ENCODE assay signal across 8 cellular contexts in the genomic region with DNA sequence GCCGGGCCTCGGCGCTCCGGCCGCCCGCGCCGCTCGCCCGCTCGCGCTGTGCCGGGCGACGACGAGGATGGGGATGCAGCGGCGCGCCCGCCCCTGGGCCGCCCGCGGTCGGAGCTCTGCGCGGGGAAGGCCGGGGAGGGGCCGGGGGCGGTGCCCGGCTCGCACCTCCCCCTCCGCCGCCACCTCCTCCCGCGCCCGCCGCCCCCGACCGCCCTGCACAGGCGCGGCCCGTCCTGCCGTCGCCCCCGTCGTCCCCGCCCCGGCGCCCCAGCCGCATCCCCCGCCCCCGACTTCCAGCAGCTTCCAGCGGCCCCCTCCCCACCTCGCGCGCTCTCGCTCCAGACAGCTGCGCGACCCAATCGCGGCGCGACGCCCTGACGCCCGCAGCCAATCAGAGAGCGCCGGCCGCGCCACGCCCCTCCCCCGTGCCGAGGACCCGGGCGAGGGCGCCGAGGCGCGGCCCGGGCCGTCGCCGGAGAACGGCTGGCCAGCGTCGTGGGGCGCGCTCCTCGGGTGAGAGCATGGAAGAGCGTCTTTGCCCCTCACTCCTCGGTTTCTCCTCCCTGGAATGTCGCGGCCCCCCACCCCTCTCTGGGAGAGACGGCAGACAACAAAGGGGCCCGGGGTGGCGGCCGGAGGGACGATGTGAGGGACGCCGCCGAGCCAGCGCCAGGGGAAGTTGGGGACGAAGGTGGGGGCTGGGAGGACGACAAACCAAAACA. TPM values are rescaled to one million over a fixed set of nuclear protein-coding genes. Genes with fewer than 3 reads are reported as not detected.
DNase-seq lines count a peak whose midpoint lies in the region; ATAC-seq, FAIRE-seq and TF ChIP-seq lines count a peak whose summit lies in the region.

MBOAT2 (minus strand) TSS at position 69 of the 722 bp plus-strand sequence. CDS start 70 bp downstream, outside the sequence.

- peaks cover 4% of the 10 kb centered on the region for H3K27me3 Mint-ChIP-seq in IgD-negative memory B cell
- peaks cover 0 to 18% (median 4%) of the 10 kb centered on the region in 5 donors for H3K27me3 Mint-ChIP-seq in naive thymus-derived CD4-positive, alpha-beta T cell

- TF ChIP-seq CTCF in D721Med (IDR thresholded peaks at IDR 0.05; ENCODE audit: insufficient read depth, missing control alignments) (no peak), Peyer's patch (IDR thresholded peaks at IDR 0.05) (no peak), fibroblast of lung (conservative IDR thresholded peaks at IDR 0.05 in 1 of 2, IDR thresholded peaks at IDR 0.05 in 1 of 2; ENCODE audit: low read depth in 1 of 2, low read length in 2 of 2) (no peak)

- no peaks in the 10 kb centered on the region for H3K27me3 ChIP-seq in Peyer's patch
- H3K27me3 ChIP-seq in fibroblast of lung (ENCODE audit: control insufficient read depth, insufficient read depth, low read length): no peaks in the 10 kb centered on the region
- peaks cover 0 to 3% of the 10 kb centered on the region in 2 donors for H3K27me3 ChIP-seq in naive thymus-derived CD4-positive, alpha-beta T cell (ENCODE audit: control insufficient read depth in 2 of 2, insufficient read depth in 2 of 2, low read length in 2 of 2)

- H3K9me3 ChIP-seq in Peyer's patch: no peaks in the 10 kb centered on the region
- H3K9me3 ChIP-seq in fibroblast of lung (ENCODE audit: control insufficient read depth, insufficient read depth, low read depth, low read length): no peaks in the 10 kb centered on the region
- H3K9me3 ChIP-seq in naive thymus-derived CD4-positive, alpha-beta T cell (ENCODE audit: control insufficient read depth in 2 of 3, low read length in 3 of 3): no peaks in the 10 kb centered on the region

- ATAC-seq in GM21526 (IDR thresholded peaks at IDR 0.05; ENCODE audit: low FRiP score, unreplicated experiment): peak; percentile 93
- peak; percentile 92 for ATAC-seq in naive thymus-derived CD4-positive, alpha-beta T cell
- peak; percentile 95 for ATAC-seq in stimulated activated effector memory CD8-positive, alpha-beta T cell treated with anti-CD3 and anti-CD28 coated beads, Interleukin-12 subunit alpha, Interleukin-12 subunit beta, amount 100 ng/mL, for 72 hours

- H3K4me1 ChIP-seq in Peyer's patch (peaks cover 0 to 10% (median 4%) of the 10 kb centered on the region in 4 donors), fibroblast of lung (ENCODE audit: control insufficient read depth, extremely low read depth, insufficient read depth, low read length) (peaks cover 2% of the 10 kb centered on the region)
- H3K4me1 ChIP-seq in naive thymus-derived CD4-positive, alpha-beta T cell (ENCODE audit: control insufficient read depth in 2 of 2, insufficient read depth in 2 of 2, low read length in 2 of 2): peaks cover 0 to 3% of the 10 kb centered on the region in 2 donors

- peak within 1 kb of the TSS; percentile 58 to 87 (median 72) for H3K4me3 ChIP-seq in Peyer's patch
- peak within 1 kb of the TSS; percentile 77 to 86 (median 82) for H3K4me3 ChIP-seq in fibroblast of lung (replicated peaks in 1 of 4; ENCODE audit: control extremely low read depth in 1 of 4, insufficient read depth in 1 of 4, low read depth in 3 of 4, low read length in 4 of 4)
- H3K4me3 ChIP-seq in naive thymus-derived CD4-positive, alpha-beta T cell (ENCODE audit: low read length): peak within 1 kb of the TSS; percentile 60

- POLR2A ChIA-PET in naive thymus-derived CD4-positive, alpha-beta T cell (lab: Charles Lee): interaction anchor here (1.0 kb wide), 1 partner anchor 14 kb away, joined by 4 read pairs; no protein-coding TSS in a partner anchor

- H3K36me3 ChIP-seq in Peyer's patch (no peaks in the 10 kb centered on the region), fibroblast of lung (ENCODE audit: control insufficient read depth, insufficient read depth, low read length) (no peaks in the 10 kb centered on the region)
- no peaks in the 10 kb centered on the region for H3K36me3 ChIP-seq in naive thymus-derived CD4-positive, alpha-beta T cell (ENCODE audit: control insufficient read depth in 2 of 3, insufficient read depth in 3 of 3, low read length in 3 of 3)

- peak; percentile 39 to 62 for TF ChIP-seq POLR2A in Peyer's patch (IDR thresholded peaks at IDR 0.05)

- peaks cover 4 to 7% (median 5%) of the 10 kb centered on the region in 3 donors for H3K4me1 Mint-ChIP-seq in IgD-negative memory B cell
- peaks cover 13 to 25% (median 22%) of the 10 kb centered on the region in 7 donors for H3K4me1 Mint-ChIP-seq in naive thymus-derived CD4-positive, alpha-beta T cell
- H3K4me1 Mint-ChIP-seq in stimulated activated effector memory CD8-positive, alpha-beta T cell treated with anti-CD3 and anti-CD28 coated beads, Interleukin-12 subunit alpha, Interleukin-12 subunit beta, amount 100 ng/mL, for 72 hours: peaks cover 5% of the 10 kb centered on the region

- H2AFZ ChIP-seq in fibroblast of lung (ENCODE audit: low read length): peak within 1 kb of the TSS; percentile 59

- peak within 1 kb of the TSS; percentile 35 to 87 (median 35) for H3K27ac Mint-ChIP-seq in IgD-negative memory B cell
- H3K27ac Mint-ChIP-seq in naive thymus-derived CD4-positive, alpha-beta T cell: peak within 1 kb of the TSS in 8 of 9 donors; percentile 56 to 86 (median 76)
- no peak within 1 kb of the TSS for H3K27ac Mint-ChIP-seq in stimulated activated effector memory CD8-positive, alpha-beta T cell treated with anti-CD3 and anti-CD28 coated beads, Interleukin-12 subunit alpha, Interleukin-12 subunit beta, amount 100 ng/mL, for 72 hours

- H3K36me3 Mint-ChIP-seq in IgD-negative memory B cell: no peaks in the 10 kb centered on the region
- H3K36me3 Mint-ChIP-seq in naive thymus-derived CD4-positive, alpha-beta T cell: peaks cover 0 to 3% (median 0%) of the 10 kb centered on the region in 5 donors
- H3K36me3 Mint-ChIP-seq in stimulated activated effector memory CD8-positive, alpha-beta T cell treated with anti-CD3 and anti-CD28 coated beads, Interleukin-12 subunit alpha, Interleukin-12 subunit beta, amount 100 ng/mL, for 72 hours: no peaks in the 10 kb centered on the region

- DNase-seq in D721Med (ENCODE audit: insufficient read length, low spot score) (peak; percentile 73), Peyer's patch (peak; percentile 63 to 93 (median 90)), fibroblast of lung (ENCODE audit: low read depth in 2 of 2) (peak; percentile 92)
- DNase-seq in activated T-helper 1 cell treated with anti-CD3 and anti-CD28 coated beads, Interleukin-2, amount 50 U/mL, for 16 hours (ENCODE audit: low read depth in 1 of 2, low spot score in 1 of 2): peak; percentile 48 to 67
- DNase-seq in naive thymus-derived CD4-positive, alpha-beta T cell: peak; percentile 60 to 84 (median 71)
- DNase-seq in stimulated activated effector memory CD8-positive, alpha-beta T cell treated with anti-CD3 and anti-CD28 coated beads, Interleukin-12 subunit alpha, Interleukin-12 subunit beta, amount 100 ng/mL, for 72 hours (ENCODE audit: low spot score in 2 of 2): peak; percentile 72 to 89

- CTCF ChIA-PET in naive thymus-derived CD4-positive, alpha-beta T cell (lab: Charles Lee): no interaction called here

- H3K9me3 Mint-ChIP-seq in IgD-negative memory B cell: no peaks in the 10 kb centered on the region
- H3K9me3 Mint-ChIP-seq in naive thymus-derived CD4-positive, alpha-beta T cell: peaks cover 0 to 6% (median 0%) of the 10 kb centered on the region in 11 donors
- no peaks in the 10 kb centered on the region for H3K9me3 Mint-ChIP-seq in stimulated activated effector memory CD8-positive, alpha-beta T cell treated with anti-CD3 and anti-CD28 coated beads, Interleukin-12 subunit alpha, Interleukin-12 subunit beta, amount 100 ng/mL, for 72 hours

- intact Hi-C loops in naive thymus-derived CD4-positive, alpha-beta T cell (cut with micrococcal nuclease): loop anchor here (1.0 to 10.0 kb wide), 6 partner anchors 166 to 629 kb away; partner anchors contain the start of genes KIDINS220 (in 2 of the 2), ASAP2 (in 1 of the 2), CPSF3 (in 1 of the 2) and ID2 (in 1 of the 2)

- H3K79me2 ChIP-seq in fibroblast of lung (ENCODE audit: control insufficient read depth, insufficient read depth, low read length): peaks cover 32% of the 10 kb centered on the region

- peak within 1 kb of the TSS; percentile 89 for H3K9ac ChIP-seq in fibroblast of lung (ENCODE audit: insufficient read depth, low read length)

- peak within 1 kb of the TSS; percentile 80 for H3K4me2 ChIP-seq in fibroblast of lung (ENCODE audit: extremely low read depth, insufficient read depth, low read length)

- no peaks in the 10 kb centered on the region for H4K20me1 ChIP-seq in fibroblast of lung (ENCODE audit: control insufficient read depth, extremely low read depth, insufficient read depth, low read length)

- peak within 1 kb of the TSS; percentile 87 to 94 (median 90) for H3K4me3 Mint-ChIP-seq in IgD-negative memory B cell
- H3K4me3 Mint-ChIP-seq in naive thymus-derived CD4-positive, alpha-beta T cell: peak within 1 kb of the TSS; percentile 77 to 92 (median 86)
- H3K4me3 Mint-ChIP-seq in stimulated activated effector memory CD8-positive, alpha-beta T cell treated with anti-CD3 and anti-CD28 coated beads, Interleukin-12 subunit alpha, Interleukin-12 subunit beta, amount 100 ng/mL, for 72 hours: peak within 1 kb of the TSS; percentile 66

- no peak for FAIRE-seq in D721Med (lab: Jason Lieb, UNC)

- peak within 1 kb of the TSS; percentile 69 to 80 (median 73) for H3K27ac ChIP-seq in Peyer's patch
- peak within 1 kb of the TSS; percentile 90 for H3K27ac ChIP-seq in fibroblast of lung (ENCODE audit: insufficient read depth, low read length)
- peak within 1 kb of the TSS; percentile 62 for H3K27ac ChIP-seq in naive thymus-derived CD4-positive, alpha-beta T cell (ENCODE audit: low read depth, low read length)

RNA-seq across cellular contexts. Expression of gene MBOAT2, which starts in this region (rescaled TPM):
- polyA plus RNA-seq in IgD-negative memory B cell (not detected), fibroblast of lung (44.8 and 68.3 TPM in 2 replicates)
- total RNA-seq in Peyer's patch (10 to 100 TPM; 12.5 to 33.0 (median 20.7) TPM), fibroblast of lung (36.0 and 46.4 TPM in 2 replicates)
- 32.3 and 42.0 TPM in 2 replicates for polyA plus RNA-seq in fibroblast of lung (2012)
- 10.5 and 40.1 TPM in 2 replicates for polyA minus RNA-seq in fibroblast of lung (ENCODE audit: low replicate concordance)
- total RNA-seq in naive thymus-derived CD4-positive, alpha-beta T cell: 1 to 10 TPM; 1.4 to 6.0 (median 2.3) TPM
- 1 to 10 TPM in 1 of 2 donors, under 1 TPM in 1; 0.90 to 1.4 TPM for polyA plus RNA-seq in naive thymus-derived CD4-positive, alpha-beta T cell

Comparison
In these comparisons a context has a peak if more than half of its experiments do, and no peak if none do; other contexts are left out.
1. Peak in every context shown above with its lines: DNase-seq, ATAC-seq, H3K4me3 ChIP-seq and H3K27ac ChIP-seq.
2. RNA of gene MBOAT2 (polyA plus RNA-seq): 32.3 to 68.3 TPM in fibroblast of lung; 0.90 to 1.4 TPM in naive thymus-derived CD4-positive, alpha-beta T cell and not detected in IgD-negative memory B cell (single experiment); every median in the first group is over 10 times any median in the second.